ENCODE assay signal across 9 cellular contexts in the genomic region with DNA sequence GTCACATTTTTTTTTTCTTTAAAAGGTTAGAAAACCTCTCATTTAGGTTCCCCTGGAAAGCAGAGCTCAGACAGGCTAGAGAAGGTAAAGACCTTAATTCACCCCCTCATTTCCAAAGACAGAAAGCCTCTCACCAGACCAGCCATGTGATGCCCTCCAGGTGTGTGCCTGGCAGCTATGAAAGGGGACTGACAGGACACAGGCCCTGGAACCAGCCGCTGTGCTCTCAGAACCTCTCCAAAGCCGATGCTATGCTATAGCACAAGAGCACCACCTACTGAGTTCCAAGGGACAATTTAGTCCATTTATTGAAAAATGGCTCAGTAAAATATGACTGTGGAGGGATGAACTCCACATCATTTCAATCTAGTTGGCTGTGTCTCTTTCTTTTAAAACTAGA. TPM values are rescaled to one million over a fixed set of nuclear protein-coding genes. Genes with fewer than 3 reads are reported as not detected.
A peak's percentile ranks its signal among the peaks of the same experiment; 100 is the strongest.
DNase-seq lines count a peak whose midpoint lies in the region; ATAC-seq and TF ChIP-seq lines count a peak whose summit lies in the region.
"Had no signal": no experiment of that assay in that cellular context is flagged by ENCODE, and none has a peak within 500 bp of the region (broad histone marks: within the 10 kb centered on the region; RNA-seq: fewer than 3 reads in every experiment).

No MANE protein-coding gene starts in this region.

- CTCF ChIA-PET in naive thymus-derived CD4-positive, alpha-beta T cell (lab: Charles Lee): interaction anchor here (0.7 kb wide), 1 partner anchor 1409 kb away, joined by 3 read pairs; no protein-coding TSS in a partner anchor
- CTCF ChIA-PET in CD8-positive, alpha-beta memory T cell (lab: Charles Lee): no interaction called here

- TF ChIP-seq CTCF in GM13977 (IDR thresholded peaks at IDR 0.05; ENCODE audit: extremely low read depth, insufficient read depth, missing control alignments): peak; percentile 58

- no peak overlapping the region for H3K4me3 ChIP-seq in naive thymus-derived CD4-positive, alpha-beta T cell (ENCODE audit: low read length)
- H3K4me3 ChIP-seq in CD8-positive, alpha-beta memory T cell (ENCODE audit: low read length): no peak overlapping the region

- H3K27me3 Mint-ChIP-seq in naive thymus-derived CD4-positive, alpha-beta T cell: no peaks in the 10 kb centered on the region
- peaks cover 0 to 2% of the 10 kb centered on the region in 2 donors for H3K27me3 Mint-ChIP-seq in CD8-positive, alpha-beta memory T cell
- H3K27me3 Mint-ChIP-seq: activated naive CD4-positive, alpha-beta T cell treated with anti-CD3 and anti-CD28 coated beads, Interleukin-2, amount 50 U/mL, for 24 hours had no signal

- no peak overlapping the region for H3K4me3 Mint-ChIP-seq in naive thymus-derived CD4-positive, alpha-beta T cell
- no peak overlapping the region for H3K4me3 Mint-ChIP-seq in CD8-positive, alpha-beta memory T cell
- H3K4me3 Mint-ChIP-seq: activated naive CD4-positive, alpha-beta T cell treated with anti-CD3 and anti-CD28 coated beads, Interleukin-2, amount 50 U/mL, for 24 hours had no signal

- H3K27ac ChIP-seq in naive thymus-derived CD4-positive, alpha-beta T cell (ENCODE audit: low read depth, low read length): no peak overlapping the region
- H3K27ac ChIP-seq in CD8-positive, alpha-beta memory T cell (ENCODE audit: low read depth, low read length): no peak overlapping the region

- H3K36me3 Mint-ChIP-seq in naive thymus-derived CD4-positive, alpha-beta T cell: peaks cover 0 to 9% (median 0%) of the 10 kb centered on the region in 5 donors
- peaks cover 0 to 3% (median 0%) of the 10 kb centered on the region in 3 donors for H3K36me3 Mint-ChIP-seq in CD8-positive, alpha-beta memory T cell
- H3K36me3 Mint-ChIP-seq: activated naive CD4-positive, alpha-beta T cell treated with anti-CD3 and anti-CD28 coated beads, Interleukin-2, amount 50 U/mL, for 24 hours had no signal

- peak overlapping the region in 2 of 9 donors; percentile 12 to 32 for H3K27ac Mint-ChIP-seq in naive thymus-derived CD4-positive, alpha-beta T cell
- no peak overlapping the region for H3K27ac Mint-ChIP-seq in CD8-positive, alpha-beta memory T cell
- H3K27ac Mint-ChIP-seq: activated naive CD4-positive, alpha-beta T cell treated with anti-CD3 and anti-CD28 coated beads, Interleukin-2, amount 50 U/mL, for 24 hours had no signal

- no peaks in the 10 kb centered on the region for H3K9me3 ChIP-seq in naive thymus-derived CD4-positive, alpha-beta T cell (ENCODE audit: control insufficient read depth in 2 of 3, low read length in 3 of 3)
- H3K9me3 ChIP-seq in CD8-positive, alpha-beta memory T cell (ENCODE audit: low read length): no peaks in the 10 kb centered on the region

- no peak for ATAC-seq in naive thymus-derived CD4-positive, alpha-beta T cell

- peaks cover 9 to 49% (median 27%) of the 10 kb centered on the region in 7 donors for H3K4me1 Mint-ChIP-seq in naive thymus-derived CD4-positive, alpha-beta T cell
- peaks cover 2 to 10% (median 8%) of the 10 kb centered on the region in 3 donors for H3K4me1 Mint-ChIP-seq in CD8-positive, alpha-beta memory T cell

- H3K36me3 ChIP-seq in naive thymus-derived CD4-positive, alpha-beta T cell (ENCODE audit: control insufficient read depth in 2 of 3, insufficient read depth in 3 of 3, low read length in 3 of 3): no peaks in the 10 kb centered on the region
- H3K36me3 ChIP-seq in CD8-positive, alpha-beta memory T cell (ENCODE audit: insufficient read depth, low read length): no peaks in the 10 kb centered on the region

- in situ Hi-C loops in ACHN (cut with HindIII; ENCODE audit: low pct_ligation_motif_present, low pct_unique_long_range_greater_than_20kb, low sequenced_read_pairs): no loop called here
- in situ Hi-C loops in GM13977 (cut with MboI; ENCODE audit: low pct_unique_long_range_greater_than_20kb, low sequenced_read_pairs, unreplicated experiment): no loop called here

- H3K27me3 ChIP-seq in naive thymus-derived CD4-positive, alpha-beta T cell (ENCODE audit: control insufficient read depth in 2 of 2, insufficient read depth in 2 of 2, low read length in 2 of 2): no peaks in the 10 kb centered on the region
- no peaks in the 10 kb centered on the region for H3K27me3 ChIP-seq in CD8-positive, alpha-beta memory T cell (ENCODE audit: insufficient read depth, low read length, poor library complexity, severe bottlenecking)

- peaks cover 0 to 4% of the 10 kb centered on the region in 2 donors for H3K4me1 ChIP-seq in naive thymus-derived CD4-positive, alpha-beta T cell (ENCODE audit: control insufficient read depth in 2 of 2, insufficient read depth in 2 of 2, low read length in 2 of 2)
- H3K4me1 ChIP-seq in CD8-positive, alpha-beta memory T cell (ENCODE audit: insufficient read depth, low read length): no peaks in the 10 kb centered on the region

- POLR2A ChIA-PET in naive thymus-derived CD4-positive, alpha-beta T cell (lab: Charles Lee): interaction anchor here (0.7 kb wide), 1 partner anchor 1475 kb away, joined by 3 read pairs; no protein-coding TSS in a partner anchor
- POLR2A ChIA-PET in CD8-positive, alpha-beta memory T cell (lab: Charles Lee): no interaction called here

- intact Hi-C loops in naive thymus-derived CD4-positive, alpha-beta T cell (cut with micrococcal nuclease): loop anchor here (1.0 to 10.0 kb wide), 7 partner anchors 81 to 1046 kb away; no protein-coding TSS in a partner anchor

- H3K9me3 Mint-ChIP-seq in naive thymus-derived CD4-positive, alpha-beta T cell: peaks cover 0 to under 1% (median 0%) of the 10 kb centered on the region in 11 donors
- H3K9me3 Mint-ChIP-seq in CD8-positive, alpha-beta memory T cell: no peaks in the 10 kb centered on the region
- H3K9me3 Mint-ChIP-seq: activated naive CD4-positive, alpha-beta T cell treated with anti-CD3 and anti-CD28 coated beads, Interleukin-2, amount 50 U/mL, for 24 hours had no signal

- DNase-seq in ACHN: peak; percentile 51
- peak; percentile 27 for DNase-seq in GM13977 (ENCODE audit: low spot score)
- DNase-seq in NCI-H345 (lab: John Stamatoyannopoulos, UW): peak; percentile 67
- DNase-seq in cerebellum (ENCODE audit: low spot score): peak; percentile 47
- peak; percentile 22 for DNase-seq in midbrain (lab: John Stamatoyannopoulos, UW)
- no peak for DNase-seq in GOT3 (lab: John Stamatoyannopoulos, UW)
- DNase-seq in naive thymus-derived CD4-positive, alpha-beta T cell: no peak
- DNase-seq in CD8-positive, alpha-beta memory T cell: no peak

RNA-seq across cellular contexts. Expression of a gene that starts 48.8 kb away (rescaled TPM):
- total RNA-seq in cerebellum: 27.0 TPM
- 10 to 100 TPM in 2 of 5 experiments, 1 to 10 TPM in 3; 5.7 to 14.6 (median 7.9) TPM for total RNA-seq in naive thymus-derived CD4-positive, alpha-beta T cell
- polyA plus RNA-seq in naive thymus-derived CD4-positive, alpha-beta T cell: 1 to 10 TPM; 3.1 to 4.0 TPM
- total RNA-seq in CD8-positive, alpha-beta memory T cell: 10 to 100 TPM; 18.0 to 18.5 TPM
- polyA plus RNA-seq in CD8-positive, alpha-beta memory T cell: 2.7 TPM

Comparison
In these comparisons a context has a peak if more than half of its experiments do, and no peak if none do; other contexts are left out.
1. DNase-seq: peak in ACHN (single experiment), GM13977 (single experiment), NCI-H345 (single experiment), cerebellum (single experiment) and midbrain (single experiment); none in GOT3 (single experiment), naive thymus-derived CD4-positive, alpha-beta T cell (0 of 9) and CD8-positive, alpha-beta memory T cell (0 of 5).